ENCODE assay signal across 8 cellular contexts in the genomic region with DNA sequence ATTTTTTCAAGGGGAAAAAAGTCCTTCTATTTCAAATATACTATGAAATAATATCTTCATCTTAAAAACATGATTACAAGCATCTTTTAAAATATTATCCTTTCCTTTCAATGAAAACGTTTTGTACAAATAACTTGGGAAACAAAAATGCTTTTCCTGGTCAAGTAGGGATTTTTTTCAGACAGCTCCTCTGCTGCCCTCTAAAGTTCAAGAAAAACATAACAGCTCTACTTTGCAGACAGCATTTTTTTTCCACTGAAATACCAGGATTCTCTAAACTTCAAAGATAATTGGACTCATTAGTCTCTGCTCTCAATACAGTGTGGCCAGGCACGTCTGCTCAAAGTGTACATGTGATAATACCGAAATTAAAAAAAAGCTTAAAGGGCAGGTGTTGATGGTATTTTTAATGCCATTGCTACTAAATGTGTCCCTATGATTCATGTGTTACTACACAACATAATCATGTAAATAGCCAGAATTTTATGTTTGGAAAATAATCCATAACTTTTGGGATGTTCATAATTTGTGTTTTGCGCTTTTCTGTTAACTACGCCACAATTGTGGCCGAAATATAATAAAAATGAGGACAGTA.
DNase-seq lines count a peak whose midpoint lies in the region; ATAC-seq and TF ChIP-seq lines count a peak whose summit lies in the region.

No MANE protein-coding gene starts in this region.

- H3K27me3 Mint-ChIP-seq in activated T-helper 1 cell treated with anti-CD3 and anti-CD28 coated beads, Interleukin-12 subunit alpha, Interleukin-12 subunit beta, Interleukin-2, Interleukin-4 antibody, amounts not matched to agents 30 ng/mL and 10 ng/mL and 1 ng/mL, durations not matched to agents 14 hours and 24 hours and 36 hours (ENCODE audit: insufficient read depth): no peaks in the 10 kb centered on the region
- H3K27me3 Mint-ChIP-seq in stimulated activated naive CD8-positive, alpha-beta T cell treated with anti-CD3 and anti-CD28 coated beads, Interleukin-15, amount 100 ng/mL, for 72 hours: no peaks in the 10 kb centered on the region

- H3K4me1 Mint-ChIP-seq in activated T-helper 1 cell treated with anti-CD3 and anti-CD28 coated beads, Interleukin-12 subunit alpha, Interleukin-12 subunit beta, Interleukin-2, Interleukin-4 antibody, amounts not matched to agents 30 ng/mL and 10 ng/mL and 1 ng/mL, durations not matched to agents 14 hours and 24 hours and 36 hours (ENCODE audit: low read depth): no peaks in the 10 kb centered on the region
- no peaks in the 10 kb centered on the region for H3K4me1 Mint-ChIP-seq in stimulated activated naive CD8-positive, alpha-beta T cell treated with anti-CD3 and anti-CD28 coated beads, Interleukin-15, amount 100 ng/mL, for 72 hours

- no peak overlapping the region for H3K27ac Mint-ChIP-seq in activated T-helper 1 cell treated with anti-CD3 and anti-CD28 coated beads, Interleukin-12 subunit alpha, Interleukin-12 subunit beta, Interleukin-2, Interleukin-4 antibody, amounts not matched to agents 30 ng/mL and 10 ng/mL and 1 ng/mL, durations not matched to agents 14 hours and 24 hours and 36 hours
- no peak overlapping the region for H3K27ac Mint-ChIP-seq in stimulated activated naive CD8-positive, alpha-beta T cell treated with anti-CD3 and anti-CD28 coated beads, Interleukin-15, amount 100 ng/mL, for 72 hours

- ATAC-seq in HG03442 (IDR thresholded peaks at IDR 0.05; ENCODE audit: unreplicated experiment) (no peak), HG03135 (IDR thresholded peaks at IDR 0.05; ENCODE audit: unreplicated experiment) (no peak)
- no peak for ATAC-seq in stimulated activated naive CD8-positive, alpha-beta T cell treated with anti-CD3 and anti-CD28 coated beads, Interleukin-15, amount 100 ng/mL, for 72 hours

- H3K36me3 Mint-ChIP-seq in activated T-helper 1 cell treated with anti-CD3 and anti-CD28 coated beads, Interleukin-12 subunit alpha, Interleukin-12 subunit beta, Interleukin-2, Interleukin-4 antibody, amounts not matched to agents 30 ng/mL and 10 ng/mL and 1 ng/mL, durations not matched to agents 14 hours and 24 hours and 36 hours (ENCODE audit: low read depth): peaks cover 2% of the 10 kb centered on the region

- H3K9me3 Mint-ChIP-seq in activated T-helper 1 cell treated with anti-CD3 and anti-CD28 coated beads, Interleukin-12 subunit alpha, Interleukin-12 subunit beta, Interleukin-2, Interleukin-4 antibody, amounts not matched to agents 30 ng/mL and 10 ng/mL and 1 ng/mL, durations not matched to agents 14 hours and 24 hours and 36 hours: no peaks in the 10 kb centered on the region
- H3K9me3 Mint-ChIP-seq in stimulated activated naive CD8-positive, alpha-beta T cell treated with anti-CD3 and anti-CD28 coated beads, Interleukin-15, amount 100 ng/mL, for 72 hours: peaks cover 8 to 9% of the 10 kb centered on the region in 2 donors

- intact Hi-C loops in activated T-helper 1 cell treated with anti-CD3 and anti-CD28 coated beads, Interleukin-12 subunit alpha, Interleukin-12 subunit beta, Interleukin-2, Interleukin-4 antibody, amounts not matched to agents 30 ng/mL and 10 ng/mL and 1 ng/mL, durations not matched to agents 14 hours and 24 hours and 36 hours (cut with micrococcal nuclease): no loop called here

- no peak overlapping the region for H3K4me3 ChIP-seq in LNCaP clone FGC (ENCODE audit: low read depth, low read length)

- peak; percentile 34 for DNase-seq in ELR (ENCODE audit: low read depth)
- no peak for DNase-seq in LNCaP clone FGC (ENCODE audit: low read depth)
- peak; percentile 3 to 14 for DNase-seq in T47D (ENCODE audit: low read depth in 1 of 2, low spot score in 1 of 2)
- peak; percentile 23 for DNase-seq in myocyte (ENCODE audit: low read depth)
- no peak for DNase-seq in activated T-helper 1 cell treated with anti-CD3 and anti-CD28 coated beads, Interleukin-12 subunit alpha, Interleukin-12 subunit beta, Interleukin-2, Interleukin-4 antibody, amounts not matched to agents 30 ng/mL and 10 ng/mL and 1 ng/mL, durations not matched to agents 14 hours and 24 hours and 36 hours (ENCODE audit: low spot score)
- no peak for DNase-seq in stimulated activated naive CD8-positive, alpha-beta T cell treated with anti-CD3 and anti-CD28 coated beads, Interleukin-15, amount 100 ng/mL, for 72 hours

- in situ Hi-C loops in T47D (cut with HindIII; ENCODE audit: low pct_unique_long_range_greater_than_20kb, low sequenced_read_pairs): no loop called here

- no peak overlapping the region for H3K4me3 Mint-ChIP-seq in activated T-helper 1 cell treated with anti-CD3 and anti-CD28 coated beads, Interleukin-12 subunit alpha, Interleukin-12 subunit beta, Interleukin-2, Interleukin-4 antibody, amounts not matched to agents 30 ng/mL and 10 ng/mL and 1 ng/mL, durations not matched to agents 14 hours and 24 hours and 36 hours
- H3K4me3 Mint-ChIP-seq in stimulated activated naive CD8-positive, alpha-beta T cell treated with anti-CD3 and anti-CD28 coated beads, Interleukin-15, amount 100 ng/mL, for 72 hours: no peak overlapping the region

- TF ChIP-seq CTCF in LNCaP clone FGC (IDR thresholded peaks at IDR 0.05; ENCODE audit: control insufficient read depth, extremely low read depth, insufficient read depth): peak; percentile 69

Comparison
In these comparisons a context has a peak if more than half of its experiments do, and no peak if none do; other contexts are left out.
1. DNase-seq: peak in ELR (single experiment), T47D (2 of 2) and myocyte (single experiment); none in LNCaP clone FGC (single experiment), activated T-helper 1 cell treated with anti-CD3 and anti-CD28 coated beads, Interleukin-12 subunit alpha, Interleukin-12 subunit beta, Interleukin-2, Interleukin-4 antibody, amounts not matched to agents 30 ng/mL and 10 ng/mL and 1 ng/mL, durations not matched to agents 14 hours and 24 hours and 36 hours (single experiment) and stimulated activated naive CD8-positive, alpha-beta T cell treated with anti-CD3 and anti-CD28 coated beads, Interleukin-15, amount 100 ng/mL, for 72 hours (0 of 2).